In the genomic region with DNA sequence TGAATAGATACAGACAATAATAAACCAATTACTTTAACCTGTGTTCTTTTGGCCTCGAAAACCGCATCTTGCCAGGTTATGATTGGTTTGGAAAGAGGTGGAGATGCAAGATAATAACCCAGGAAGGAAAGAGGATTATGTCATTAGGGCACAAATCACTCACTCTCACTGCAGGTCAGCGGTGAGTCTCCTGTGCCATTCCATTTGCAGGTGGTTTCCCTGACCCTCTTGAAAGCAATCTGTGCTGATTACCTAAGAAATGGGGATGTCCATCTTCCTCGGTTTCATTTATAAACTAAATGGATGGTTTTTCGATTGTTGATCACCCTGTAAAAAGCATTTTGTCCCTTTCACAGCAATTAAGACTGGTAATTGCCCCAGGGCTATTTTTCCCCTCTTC, we compare ENCODE assay signal across 1 cellular context.
TF ChIP-seq lines count a peak whose summit lies in the region.

No MANE protein-coding gene starts in this region.

TF ChIP-seq in GM23338, 12 proteins besides CTCF, POLR2A, EP300 and RAD21 (continued from another document):
- TF ChIP-seq, protein P1, sequence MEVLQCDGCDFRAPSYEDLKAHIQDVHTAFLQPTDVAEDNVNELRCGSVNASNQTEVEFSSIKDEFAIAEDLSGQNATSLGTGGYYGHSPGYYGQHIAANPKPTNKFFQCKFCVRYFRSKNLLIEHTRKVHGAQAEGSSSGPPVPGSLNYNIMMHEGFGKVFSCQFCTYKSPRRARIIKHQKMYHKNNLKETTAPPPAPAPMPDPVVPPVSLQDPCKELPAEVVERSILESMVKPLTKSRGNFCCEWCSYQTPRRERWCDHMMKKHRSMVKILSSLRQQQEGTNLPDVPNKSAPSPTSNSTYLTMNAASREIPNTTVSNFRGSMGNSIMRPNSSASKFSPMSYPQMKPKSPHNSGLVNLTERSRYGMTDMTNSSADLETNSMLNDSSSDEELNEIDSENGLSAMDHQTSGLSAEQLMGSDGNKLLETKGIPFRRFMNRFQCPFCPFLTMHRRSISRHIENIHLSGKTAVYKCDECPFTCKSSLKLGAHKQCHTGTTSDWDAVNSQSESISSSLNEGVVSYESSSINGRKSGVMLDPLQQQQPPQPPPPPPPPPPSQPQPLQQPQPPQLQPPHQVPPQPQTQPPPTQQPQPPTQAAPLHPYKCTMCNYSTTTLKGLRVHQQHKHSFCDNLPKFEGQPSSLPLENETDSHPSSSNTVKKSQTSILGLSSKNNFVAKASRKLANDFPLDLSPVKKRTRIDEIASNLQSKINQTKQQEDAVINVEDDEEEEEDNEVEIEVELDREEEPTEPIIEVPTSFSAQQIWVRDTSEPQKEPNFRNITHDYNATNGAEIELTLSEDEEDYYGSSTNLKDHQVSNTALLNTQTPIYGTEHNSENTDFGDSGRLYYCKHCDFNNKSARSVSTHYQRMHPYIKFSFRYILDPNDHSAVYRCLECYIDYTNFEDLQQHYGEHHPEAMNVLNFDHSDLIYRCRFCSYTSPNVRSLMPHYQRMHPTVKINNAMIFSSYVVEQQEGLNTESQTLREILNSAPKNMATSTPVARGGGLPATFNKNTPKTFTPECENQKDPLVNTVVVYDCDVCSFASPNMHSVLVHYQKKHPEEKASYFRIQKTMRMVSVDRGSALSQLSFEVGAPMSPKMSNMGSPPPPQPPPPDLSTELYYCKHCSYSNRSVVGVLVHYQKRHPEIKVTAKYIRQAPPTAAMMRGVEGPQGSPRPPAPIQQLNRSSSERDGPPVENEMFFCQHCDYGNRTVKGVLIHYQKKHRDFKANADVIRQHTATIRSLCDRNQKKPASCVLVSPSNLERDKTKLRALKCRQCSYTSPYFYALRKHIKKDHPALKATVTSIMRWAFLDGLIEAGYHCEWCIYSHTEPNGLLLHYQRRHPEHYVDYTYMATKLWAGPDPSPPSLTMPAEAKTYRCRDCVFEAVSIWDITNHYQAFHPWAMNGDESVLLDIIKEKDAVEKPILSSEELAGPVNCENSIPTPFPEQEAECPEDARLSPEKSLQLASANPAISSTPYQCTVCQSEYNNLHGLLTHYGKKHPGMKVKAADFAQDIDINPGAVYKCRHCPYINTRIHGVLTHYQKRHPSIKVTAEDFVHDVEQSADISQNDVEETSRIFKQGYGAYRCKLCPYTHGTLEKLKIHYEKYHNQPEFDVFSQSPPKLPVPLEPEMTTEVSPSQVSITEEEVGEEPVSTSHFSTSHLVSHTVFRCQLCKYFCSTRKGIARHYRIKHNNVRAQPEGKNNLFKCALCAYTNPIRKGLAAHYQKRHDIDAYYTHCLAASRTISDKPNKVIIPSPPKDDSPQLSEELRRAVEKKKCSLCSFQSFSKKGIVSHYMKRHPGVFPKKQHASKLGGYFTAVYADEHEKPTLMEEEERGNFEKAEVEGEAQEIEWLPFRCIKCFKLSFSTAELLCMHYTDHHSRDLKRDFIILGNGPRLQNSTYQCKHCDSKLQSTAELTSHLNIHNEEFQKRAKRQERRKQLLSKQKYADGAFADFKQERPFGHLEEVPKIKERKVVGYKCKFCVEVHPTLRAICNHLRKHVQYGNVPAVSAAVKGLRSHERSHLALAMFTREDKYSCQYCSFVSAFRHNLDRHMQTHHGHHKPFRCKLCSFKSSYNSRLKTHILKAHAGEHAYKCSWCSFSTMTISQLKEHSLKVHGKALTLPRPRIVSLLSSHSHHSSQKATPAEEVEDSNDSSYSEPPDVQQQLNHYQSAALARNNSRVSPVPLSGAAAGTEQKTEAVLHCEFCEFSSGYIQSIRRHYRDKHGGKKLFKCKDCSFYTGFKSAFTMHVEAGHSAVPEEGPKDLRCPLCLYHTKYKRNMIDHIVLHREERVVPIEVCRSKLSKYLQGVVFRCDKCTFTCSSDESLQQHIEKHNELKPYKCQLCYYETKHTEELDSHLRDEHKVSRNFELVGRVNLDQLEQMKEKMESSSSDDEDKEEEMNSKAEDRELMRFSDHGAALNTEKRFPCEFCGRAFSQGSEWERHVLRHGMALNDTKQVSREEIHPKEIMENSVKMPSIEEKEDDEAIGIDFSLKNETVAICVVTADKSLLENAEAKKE (CRISPR knock-in tag; IDR thresholded peaks at IDR 0.05): no peak
- TF ChIP-seq NANOG (IDR thresholded peaks at IDR 0.05; ENCODE audit: borderline replicate concordance) (no peak), ZNF331 (CRISPR knock-in tag; IDR thresholded peaks at IDR 0.05; ENCODE audit: low read depth) (no peak), POLR2AphosphoS5 (IDR thresholded peaks at IDR 0.05; ENCODE audit: low read depth) (no peak), EZH2phosphoT487 (IDR thresholded peaks at IDR 0.05; ENCODE audit: unreplicated experiment) (no peak), EZH2 (IDR thresholded peaks at IDR 0.05; ENCODE audit: low read depth, unreplicated experiment) (no peak), CREB1 (CRISPR knock-in tag; IDR thresholded peaks at IDR 0.05; ENCODE audit: low read depth) (no peak)
